In the genomic region with DNA sequence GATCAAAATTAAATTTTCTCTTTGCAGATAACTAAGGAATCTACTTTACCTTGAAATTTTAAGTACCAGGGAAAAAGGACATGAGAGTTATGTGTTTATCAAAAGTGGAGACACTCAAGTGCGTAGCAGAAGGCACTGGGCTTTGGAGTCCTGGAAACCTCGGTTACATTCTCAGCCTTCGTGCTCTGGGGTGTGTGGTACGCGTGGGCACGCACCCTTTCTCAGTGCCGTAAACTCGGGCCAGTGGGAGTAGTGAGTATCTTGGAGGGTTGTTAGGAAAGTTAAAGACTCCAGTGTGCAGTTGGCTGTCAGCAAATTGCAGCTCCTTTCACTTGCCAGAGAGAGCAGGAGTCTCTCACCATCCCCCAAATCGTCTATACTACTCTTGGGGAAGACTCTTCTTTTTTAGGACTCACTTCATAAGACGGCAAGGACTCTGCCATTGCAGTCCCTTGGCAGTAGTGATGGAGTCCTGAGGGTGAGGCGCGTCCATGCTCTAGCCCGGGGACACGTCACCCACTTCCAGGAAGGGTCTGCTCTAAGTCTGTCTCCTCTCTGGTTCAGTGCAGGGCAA, we compare ENCODE assay signal across 1 cellular context.
TF ChIP-seq lines count a peak whose summit lies in the region.

No MANE protein-coding gene starts in this region.

TF ChIP-seq in HepG2, 621 proteins besides CTCF, POLR2A, EP300 and RAD21 (continued from another document):
- TF ChIP-seq DNMT1 (CRISPR knock-in tag; IDR thresholded peaks at IDR 0.05) (0 out of 2 replicates have a peak, but pooled peaks have one; percentile 24), ZNF724P (CRISPR knock-in tag; IDR thresholded peaks at IDR 0.05; ENCODE audit: borderline replicate concordance) (0 out of 2 replicates have a peak, but pooled peaks have one; percentile 47), ESRRA (CRISPR knock-in tag; IDR thresholded peaks at IDR 0.05; ENCODE audit: low read depth) (no peak), ZFY (CRISPR knock-in tag; IDR thresholded peaks at IDR 0.05) (no peak), NAIF1 (CRISPR knock-in tag; IDR thresholded peaks at IDR 0.05; ENCODE audit: borderline replicate concordance) (no peak)
